26 cellular contexts compared by ENCODE assay signal in genomic region chr7:151119055-151119415, GRCh38. TPM values are rescaled to one million over a fixed set of nuclear protein-coding genes. Genes with fewer than 3 reads are reported as not detected.
DNase-seq lines count a peak whose midpoint lies in the region; ATAC-seq and TF ChIP-seq lines count a peak whose summit lies in the region.
"Had no signal": no experiment of that assay in that cellular context is flagged by ENCODE, and none has a peak within 500 bp of the region (broad histone marks: within the 10 kb centered on the region; RNA-seq: fewer than 3 reads in every experiment).

No MANE protein-coding gene starts in this region.

- H3K9me3 Mint-ChIP-seq in CD4-positive, alpha-beta T cell = no peaks in the 10 kb centered on the region
- no peaks in the 10 kb centered on the region for H3K9me3 Mint-ChIP-seq in central memory CD8-positive, alpha-beta T cell

- H2AFZ ChIP-seq in neuronal stem cell (ENCODE audit: low read length) = no peak overlapping the region

- H3K4ac ChIP-seq in neuronal stem cell (ENCODE audit: low read length) = no peak overlapping the region

- H3K27ac ChIP-seq in CD4-positive, alpha-beta T cell (ENCODE audit: low read depth, low read length) = no peak overlapping the region
- H3K27ac ChIP-seq in RWPE1 = peak overlapping the region; percentile 91
- no peak overlapping the region for H3K27ac ChIP-seq in neuronal stem cell (replicated peaks; ENCODE audit: low read length)
- H3K27ac ChIP-seq in tibial artery = no peak overlapping the region
- H3K27ac ChIP-seq: C4-2B, SJSA1 had no signal

- peak overlapping the region; percentile 31 for H2BK120ac ChIP-seq in neuronal stem cell (ENCODE audit: low read depth, low read length)

- peak overlapping the region; percentile 65 for H4K8ac ChIP-seq in neuronal stem cell (ENCODE audit: low read depth, low read length)

- ATAC-seq in CD4-positive, alpha-beta T cell (ENCODE audit: poor library complexity) = no peak
- no peak for ATAC-seq in central memory CD8-positive, alpha-beta T cell (replicated peaks; ENCODE audit: extremely low read depth, poor library complexity, severe bottlenecking)
- ATAC-seq in GM21447 (IDR thresholded peaks at IDR 0.05; ENCODE audit: unreplicated experiment) = no peak
- ATAC-seq: PC-3 had no signal

- POLR2A ChIA-PET in CD4-positive, alpha-beta T cell (lab: Charles Lee) = no interaction called here
- POLR2A ChIA-PET in RWPE1 (lab: Yijun Ruan, JAX; ENCODE audit: low non-redundant PET) = no interaction called here

- no CpG with 5 or more reads among the region's 13 CpGs for WGBS in neuronal stem cell (ENCODE audit: extremely low coverage in 2 of 2, insufficient read length in 2 of 2, insufficient replicate concordance in 1 of 2), 2 donors

- no peak overlapping the region for H3K4me2 ChIP-seq in neuronal stem cell (ENCODE audit: insufficient read depth, low read length, poor library complexity, severe bottlenecking)

- no peak overlapping the region for H2AK5ac ChIP-seq in neuronal stem cell (ENCODE audit: low read depth, low read length)

- no peak overlapping the region for H2BK15ac ChIP-seq in neuronal stem cell (ENCODE audit: low read length)

- peak overlapping the region; percentile 17 for H3K14ac ChIP-seq in neuronal stem cell (ENCODE audit: low read length)

- H3K36me3 Mint-ChIP-seq in CD4-positive, alpha-beta T cell (ENCODE audit: low read depth) = peaks cover 51% of the 10 kb centered on the region
- H3K36me3 Mint-ChIP-seq in central memory CD8-positive, alpha-beta T cell (ENCODE audit: insufficient read depth) = peaks cover 15% of the 10 kb centered on the region

- H3K4me3 ChIP-seq in neuronal stem cell (ENCODE audit: low read length in 2 of 2) (no peak overlapping the region), tibial artery (no peak overlapping the region)
- H3K4me3 ChIP-seq: SJSA1 had no signal

- TF ChIP-seq CTCF in CD4-positive, alpha-beta T cell (IDR thresholded peaks at IDR 0.05) = no peak
- TF ChIP-seq CTCF in RWPE1 (conservative IDR thresholded peaks at IDR 0.05; ENCODE audit: low read depth) = no peak
- TF ChIP-seq CTCF in tibial artery (IDR thresholded peaks at IDR 0.05) = no peak

- no peak overlapping the region for H2BK5ac ChIP-seq in neuronal stem cell (ENCODE audit: low read length)

- H2BK12ac ChIP-seq in neuronal stem cell (ENCODE audit: low read length) = peak overlapping the region; percentile 84

- intact Hi-C loops in CD4-positive, alpha-beta T cell (cut with DNase I, micrococcal nuclease) = no loop called here
- intact Hi-C loops in tibial artery (cut with DNase I; ENCODE audit: low total_unique reads) = loop anchor here (10.0 kb wide), 1 partner anchor 104 kb away; no protein-coding TSS in a partner anchor

- DNase-seq in CD4-positive, alpha-beta T cell = no peak
- DNase-seq in RWPE1 (ENCODE audit: low spot score) (no peak), neuronal stem cell (ENCODE audit: low spot score) (no peak), tibial artery (no peak)
- no peak for DNase-seq in central memory CD8-positive, alpha-beta T cell (ENCODE audit: low spot score in 2 of 2)
- DNase-seq in activated CD8-positive, alpha-beta memory T cell treated with anti-CD3 and anti-CD28 coated beads, Interleukin-2, amount 50 U/mL, for 4 hours = no peak
- DNase-seq: Calu3; DMS79 treated with DMSO at 0.1 percent for 48 hours; Kasumi-1; MV-4-11; NCI-H1105; NCI-H146; NCI-H2029; NCI-H446; NCI-H524 treated with DMSO at 0.1 percent for 48 hours; NCI-H774; NK-92 treated with Interleukin-12 subunit alpha and Interleukin-12 subunit beta, amount 100 ng/mL, for 24 hours; PC-3; Right ventricle myocardium superior had no signal

- CTCF ChIA-PET in CD4-positive, alpha-beta T cell (lab: Charles Lee) = no interaction called here
- CTCF ChIA-PET in RWPE1 (lab: Yijun Ruan, JAX) = no interaction called here

- peak overlapping the region; percentile 85 for H3K23ac ChIP-seq in neuronal stem cell (ENCODE audit: low read depth, low read length, poor library complexity)

- peaks cover 35 to 47% of the 10 kb centered on the region in 2 donors for H3K36me3 ChIP-seq in neuronal stem cell (replicated peaks in 1 of 2; ENCODE audit: control insufficient read depth in 2 of 2, insufficient read depth in 2 of 2, low read length in 2 of 2)
- peaks cover 30 to 73% (median 70%) of the 10 kb centered on the region in 3 donors for H3K36me3 ChIP-seq in tibial artery

- peaks cover 3% of the 10 kb centered on the region for H3K27me3 ChIP-seq in CD4-positive, alpha-beta T cell (ENCODE audit: control insufficient read depth, insufficient read depth, low read length)
- H3K27me3 ChIP-seq in neuronal stem cell (ENCODE audit: control insufficient read depth in 3 of 3, insufficient read depth in 3 of 3, low read depth in 1 of 3, low read length in 3 of 3) = peaks cover 0 to 3% (median 0%) of the 10 kb centered on the region in 3 experiments
- no peaks in the 10 kb centered on the region for H3K27me3 ChIP-seq in tibial artery
- H3K27me3 ChIP-seq: SJSA1 had no signal

- H3K4me1 Mint-ChIP-seq in CD4-positive, alpha-beta T cell (ENCODE audit: low read depth) = peaks cover 17% of the 10 kb centered on the region
- peaks cover 22% of the 10 kb centered on the region for H3K4me1 Mint-ChIP-seq in central memory CD8-positive, alpha-beta T cell

- peak overlapping the region; percentile 60 for H3K4me3 Mint-ChIP-seq in CD4-positive, alpha-beta T cell
- H3K4me3 Mint-ChIP-seq in central memory CD8-positive, alpha-beta T cell = peak overlapping the region; percentile 14

- peaks cover 5% of the 10 kb centered on the region for H3K27me3 Mint-ChIP-seq in CD4-positive, alpha-beta T cell
- H3K27me3 Mint-ChIP-seq in central memory CD8-positive, alpha-beta T cell = no peaks in the 10 kb centered on the region

- no peaks in the 10 kb centered on the region for H3K9me3 ChIP-seq in CD4-positive, alpha-beta T cell (ENCODE audit: control insufficient read depth, low read length)
- H3K9me3 ChIP-seq in neuronal stem cell (replicated peaks in 1 of 2; ENCODE audit: control insufficient read depth in 2 of 2, insufficient read depth in 1 of 2, low read depth in 1 of 2, low read length in 2 of 2) (peaks cover 0 to 1% of the 10 kb centered on the region in 2 donors), tibial artery (no peaks in the 10 kb centered on the region)
- H3K9me3 ChIP-seq: SJSA1 had no signal

- no peak overlapping the region for H3K27ac Mint-ChIP-seq in CD4-positive, alpha-beta T cell
- peak overlapping the region; percentile 94 for H3K27ac Mint-ChIP-seq in central memory CD8-positive, alpha-beta T cell (ENCODE audit: low read depth)

- peaks cover 2 to 14% of the 10 kb centered on the region in 2 donors for H3K4me1 ChIP-seq in neuronal stem cell (ENCODE audit: control insufficient read depth in 2 of 2, insufficient read depth in 1 of 2, low read depth in 1 of 2, low read length in 2 of 2)
- peaks cover 0 to 19% (median 8%) of the 10 kb centered on the region in 4 donors for H3K4me1 ChIP-seq in tibial artery

- no peak overlapping the region for H3K18ac ChIP-seq in neuronal stem cell (ENCODE audit: low read length)

- no peak overlapping the region for H4K91ac ChIP-seq in neuronal stem cell (ENCODE audit: low read depth, low read length, poor library complexity)

- peaks cover 42% of the 10 kb centered on the region for H3K79me1 ChIP-seq in neuronal stem cell (ENCODE audit: low read depth, low read length)

- H3K9ac ChIP-seq in neuronal stem cell (ENCODE audit: low read depth, low read length, poor library complexity) = peak overlapping the region; percentile 70

RNA-seq across cellular contexts. Expression of gene AGAP3, which starts 32.8 kb away (rescaled TPM):
- total RNA-seq in CD4-positive, alpha-beta T cell = 10 to 100 TPM; 43.2 to 44.6 TPM
- polyA plus RNA-seq in neuronal stem cell (2013, experiment 1 of 2) = 45.7 TPM
- polyA plus RNA-seq in neuronal stem cell (2013, experiment 2 of 2) = 45.5 TPM

RNA-seq across cellular contexts. Expression of gene TMUB1, which starts 35.7 kb away (rescaled TPM):
- total RNA-seq in CD4-positive, alpha-beta T cell = 10 to 100 TPM; 44.5 to 46.6 TPM
- 45.7 TPM for polyA plus RNA-seq in neuronal stem cell (2013, experiment 1 of 2)
- 44.8 TPM for polyA plus RNA-seq in neuronal stem cell (2013, experiment 2 of 2)

RNA-seq across cellular contexts. Expression of gene FASTK, which starts 38.4 kb away (rescaled TPM):
- 10 to 100 TPM; 82.2 to 84.2 TPM for total RNA-seq in CD4-positive, alpha-beta T cell
- 40.4 TPM for polyA plus RNA-seq in neuronal stem cell (2013, experiment 1 of 2)
- polyA plus RNA-seq in neuronal stem cell (2013, experiment 2 of 2) = 40.8 TPM

RNA-seq across cellular contexts. Expression of gene GBX1, which starts 48.5 kb away (rescaled TPM):
- total RNA-seq in CD4-positive, alpha-beta T cell = not detected
- 0.10 TPM for polyA plus RNA-seq in neuronal stem cell (2013, experiment 1 of 2)
- polyA plus RNA-seq in neuronal stem cell (2013, experiment 2 of 2) = 0.07 TPM
- total RNA-seq: A673, Calu3, HT-29, M059J, PC-3, RPMI7951, SJSA1 had no signal

RNA-seq across cellular contexts. Expression of gene SLC4A2, which starts 59.6 kb away (rescaled TPM):
- total RNA-seq in CD4-positive, alpha-beta T cell = 10 to 100 TPM; 27.1 to 31.4 TPM
- 47.2 TPM for polyA plus RNA-seq in neuronal stem cell (2013, experiment 1 of 2)
- polyA plus RNA-seq in neuronal stem cell (2013, experiment 2 of 2) = 44.5 TPM
